In genomic region chr4:8191136-8191747, GRCh38 we compare ENCODE assay signal across 8 cellular contexts. TPM values are rescaled to one million over a fixed set of nuclear protein-coding genes. Genes with fewer than 3 reads are reported as not detected.
DNase-seq lines count a peak whose midpoint lies in the region; ATAC-seq and TF ChIP-seq lines count a peak whose summit lies in the region.

No MANE protein-coding gene starts in this region.

- H3K9me3 ChIP-seq in CD8-positive, alpha-beta T cell (ENCODE audit: low read length): no peaks in the 10 kb centered on the region

- TF ChIP-seq CTCF in chondrocyte (IDR thresholded peaks at IDR 0.05): no peak
- no peak for TF ChIP-seq CTCF in CD8-positive, alpha-beta T cell (IDR thresholded peaks at IDR 0.05)

- CTCF ChIA-PET in CD8-positive, alpha-beta T cell (lab: Charles Lee): interaction anchor here (1.0 to 1.1 kb wide), 2 partner anchors 8 to 14 kb away, joined by 3 to 5 read pairs; partner anchors contain the start of gene SH3TC1

- peaks cover 9% of the 10 kb centered on the region for H3K27me3 Mint-ChIP-seq in chondrocyte (ENCODE audit: low read depth)
- H3K27me3 Mint-ChIP-seq in CD8-positive, alpha-beta T cell (ENCODE audit: low read depth): no peaks in the 10 kb centered on the region

- ATAC-seq in GM19372 (IDR thresholded peaks at IDR 0.05; ENCODE audit: low read depth, unreplicated experiment): peak; percentile 40
- ATAC-seq in CD8-positive, alpha-beta T cell: no peak

- no peaks in the 10 kb centered on the region for H3K36me3 ChIP-seq in CD8-positive, alpha-beta T cell (ENCODE audit: insufficient read depth, low read length)

- POLR2A ChIA-PET in CD8-positive, alpha-beta T cell (lab: Charles Lee): no interaction called here

- no peaks in the 10 kb centered on the region for H3K27me3 ChIP-seq in CD8-positive, alpha-beta T cell (ENCODE audit: insufficient read depth, low read length)

- H3K9me3 Mint-ChIP-seq in chondrocyte (ENCODE audit: low read depth): no peaks in the 10 kb centered on the region
- H3K9me3 Mint-ChIP-seq in CD8-positive, alpha-beta T cell: no peaks in the 10 kb centered on the region

- H3K36me3 Mint-ChIP-seq in chondrocyte (ENCODE audit: low read depth): no peaks in the 10 kb centered on the region
- H3K36me3 Mint-ChIP-seq in CD8-positive, alpha-beta T cell: no peaks in the 10 kb centered on the region

- no peak overlapping the region for H3K27ac ChIP-seq in CD8-positive, alpha-beta T cell (ENCODE audit: low read depth, low read length)

- H3K27ac Mint-ChIP-seq in chondrocyte (ENCODE audit: unreplicated experiment): peak overlapping the region; percentile 73
- no peak overlapping the region for H3K27ac Mint-ChIP-seq in CD8-positive, alpha-beta T cell

- no peak overlapping the region for H3K4me3 ChIP-seq in CD8-positive, alpha-beta T cell (ENCODE audit: low read depth, low read length)

- peaks cover 6% of the 10 kb centered on the region for H3K4me1 ChIP-seq in CD8-positive, alpha-beta T cell (ENCODE audit: insufficient read depth, low read length)

- peak; percentile 58 for DNase-seq in LoVo (ENCODE audit: low spot score)
- no peak for DNase-seq in chondrocyte (ENCODE audit: low spot score)
- peak; percentile 81 for DNase-seq in medulla oblongata (ENCODE audit: extremely low spot score)
- DNase-seq in CD8-positive, alpha-beta T cell: no peak
- DNase-seq in activated CD8-positive, alpha-beta memory T cell treated with anti-CD3 and anti-CD28 coated beads, Interleukin-2, amount 50 U/mL, for 48 hours: no peak
- no peak for DNase-seq in NCI-H446 treated with DMSO at 0.1 percent for 48 hours (lab: John Stamatoyannopoulos, UW)
- no peak for DNase-seq in NCI-H526 treated with DMSO at 0.1 percent for 48 hours (lab: John Stamatoyannopoulos, UW)

- intact Hi-C loops in CD8-positive, alpha-beta T cell (cut with DNase I, micrococcal nuclease): loop anchor here in 1 of 2 experiments (5.0 kb wide), 1 partner anchor 36 kb away; no protein-coding TSS in a partner anchor

- H3K4me3 Mint-ChIP-seq in chondrocyte (ENCODE audit: unreplicated experiment): no peak overlapping the region
- no peak overlapping the region for H3K4me3 Mint-ChIP-seq in CD8-positive, alpha-beta T cell

- H3K4me1 Mint-ChIP-seq in chondrocyte (ENCODE audit: low read depth): peaks cover 20% of the 10 kb centered on the region
- peaks cover 9% of the 10 kb centered on the region for H3K4me1 Mint-ChIP-seq in CD8-positive, alpha-beta T cell (ENCODE audit: low read depth)

RNA-seq across cellular contexts. Expression of gene SH3TC1, which starts 7.8 kb away (rescaled TPM):
- 1.2 to 1.4 TPM (median 1.2 TPM) in 3 replicates for total RNA-seq in chondrocyte
- total RNA-seq in CD8-positive, alpha-beta T cell: 100 to 1,000 TPM in 1 of 2 experiments, 10 to 100 TPM in 1; 90.7 to 102 TPM

RNA-seq across cellular contexts. Expression of gene ABLIM2, which starts 32.6 kb away (rescaled TPM):
- 0.47 to 0.70 TPM (median 0.64 TPM) in 3 replicates for total RNA-seq in chondrocyte
- total RNA-seq in CD8-positive, alpha-beta T cell: 1 to 10 TPM; 1.2 to 1.6 TPM

Comparison
In these comparisons a context has a peak if more than half of its experiments do, and no peak if none do; other contexts are left out.
1. DNase-seq: peak in LoVo (single experiment) and medulla oblongata (single experiment); none in chondrocyte (single experiment), CD8-positive, alpha-beta T cell (0 of 7), activated CD8-positive, alpha-beta memory T cell treated with anti-CD3 and anti-CD28 coated beads, Interleukin-2, amount 50 U/mL, for 48 hours (single experiment), NCI-H446 treated with DMSO at 0.1 percent for 48 hours (single experiment) and NCI-H526 treated with DMSO at 0.1 percent for 48 hours (single experiment).
2. RNA of gene SH3TC1, which starts 7.8 kb away (total RNA-seq): 90.7 to 102 TPM in CD8-positive, alpha-beta T cell; 1.2 to 1.4 TPM in chondrocyte; every median in the first group is over 10 times any median in the second.